In genomic region chr12:3224530-3224903, GRCh38 we compare ENCODE assay signal across 28 cellular contexts.
DNase-seq lines count a peak whose midpoint lies in the region; ATAC-seq and TF ChIP-seq lines count a peak whose summit lies in the region.
"Had no signal": no experiment of that assay in that cellular context is flagged by ENCODE, and none has a peak within 500 bp of the region (broad histone marks: within the 10 kb centered on the region; RNA-seq: fewer than 3 reads in every experiment).

No MANE protein-coding gene starts in this region.

- H3K9ac ChIP-seq in SK-N-SH = no peak overlapping the region
- H3K9ac ChIP-seq: GM23248 had no signal

- no peak overlapping the region for H2AFZ ChIP-seq in SK-N-SH (ENCODE audit: low read depth)
- H2AFZ ChIP-seq: GM23248, PC-9 had no signal

- H3K79me2 ChIP-seq in SK-N-SH (ENCODE audit: insufficient read depth) = peaks cover 3% of the 10 kb centered on the region; the same call in 1 of the 2 replicates

- peaks cover 0 to 9% of the 10 kb centered on the region in 2 experiments for H3K36me3 ChIP-seq in SK-N-SH (replicated peaks in 1 of 2; ENCODE audit: control insufficient read depth in 1 of 2, insufficient read depth in 2 of 2, low read length in 1 of 2)
- no peaks in the 10 kb centered on the region for H3K36me3 ChIP-seq in CD8-positive, alpha-beta memory T cell (ENCODE audit: insufficient read depth, low read length)
- H3K36me3 ChIP-seq: thyroid gland, vagina had no signal

- H3K9me3 ChIP-seq in SK-N-SH = no peaks in the 10 kb centered on the region
- no peaks in the 10 kb centered on the region for H3K9me3 ChIP-seq in CD8-positive, alpha-beta memory T cell (ENCODE audit: low read length)
- H3K9me3 ChIP-seq: thyroid gland, vagina had no signal

- no peaks in the 10 kb centered on the region for H3K9me2 ChIP-seq in SK-N-SH

- H3K27ac Mint-ChIP-seq in progenitor cell of endocrine pancreas = peak overlapping the region; percentile 75
- no peak overlapping the region for H3K27ac Mint-ChIP-seq in CD8-positive, alpha-beta memory T cell
- H3K27ac Mint-ChIP-seq: activated B cell treated with CpG ODN at 0.5 μM for 24 hours; activated naive CD8-positive, alpha-beta T cell treated with anti-CD3 and anti-CD28 coated beads, Interleukin-2, amount 10 ng/mL, durations not matched to agents 7 days and 5 days; CD4-positive, CD25-positive, alpha-beta regulatory T cell; effector memory CD8-positive, alpha-beta T cell had no signal

- H3K27me3 Mint-ChIP-seq in progenitor cell of endocrine pancreas = no peaks in the 10 kb centered on the region
- peaks cover 6 to 13% of the 10 kb centered on the region in 2 donors for H3K27me3 Mint-ChIP-seq in CD8-positive, alpha-beta memory T cell
- H3K27me3 Mint-ChIP-seq: activated naive CD8-positive, alpha-beta T cell treated with anti-CD3 and anti-CD28 coated beads, Interleukin-2, amount 10 ng/mL, durations not matched to agents 7 days and 5 days had no signal

- CTCF ChIA-PET in SK-N-SH (lab: Yijun Ruan, JAX) = interaction anchor here (1.3 to 3.6 kb wide), 5 partner anchors 17 to 151 kb away, joined by 3 to 28 read pairs (median 5); no protein-coding TSS in a partner anchor
- CTCF ChIA-PET in CD8-positive, alpha-beta memory T cell (lab: Charles Lee) = interaction anchor here (0.8 kb wide), 1 partner anchor 11 kb away, joined by 3 read pairs; no protein-coding TSS in a partner anchor

- H3K4me3 ChIP-seq in SK-N-SH (ENCODE audit: low read depth in 2 of 2, low read length in 1 of 2) = no peak overlapping the region
- H3K4me3 ChIP-seq in CD8-positive, alpha-beta memory T cell (ENCODE audit: low read length) = no peak overlapping the region
- H3K4me3 ChIP-seq: GM23248, PC-9, smooth muscle cell, thyroid gland, vagina had no signal

- no peaks in the 10 kb centered on the region for H4K20me1 ChIP-seq in SK-N-SH (ENCODE audit: insufficient read depth)

- DNase-seq in SK-N-SH (peak; percentile 69), SHP77 (lab: John Stamatoyannopoulos, UW) (peak; percentile 63 to 72), left ventricle myocardium superior (peak; percentile 28), progenitor cell of endocrine pancreas (ENCODE audit: low spot score, unreplicated experiment) (no peak), GM19238 (ENCODE audit: insufficient read length, low spot score) (no peak)
- DNase-seq in stimulated activated CD4-positive, alpha-beta T cell treated with anti-CD3 and anti-CD28 coated beads, Interleukin-1b, Interleukin-23, amount 100 ng/mL, for 48 hours = no peak
- no peak for DNase-seq in CD8-positive, alpha-beta memory T cell
- DNase-seq: activated B cell treated with CpG ODN at 0.5 μM for 24 hours; activated CD4-positive, alpha-beta T cell treated with anti-CD3 and anti-CD28 coated beads, Interleukin-2, amount 50 U/mL, for 1 hour; activated gamma-delta T cell treated with Interleukin-2 at 50 U/mL for 16 hours; activated naive CD8-positive, alpha-beta T cell treated with anti-CD3 and anti-CD28 coated beads, Interleukin-2, amount 10 ng/mL, durations not matched to agents 7 days and 5 days; activated T-cell treated with anti-CD3 and anti-CD28 coated beads, Interleukin-2, amount 50 U/mL, for 4 hours; CD4-positive, CD25-positive, alpha-beta regulatory T cell; effector memory CD8-positive, alpha-beta T cell; GM23248; islet precursor cell; NCI-H146; NCI-H510A; NK-92 treated with Interleukin-12 subunit alpha and Interleukin-12 subunit beta, amount 100 ng/mL, for 24 hours; PC-9; SIG-M5; stimulated activated CD4-positive, alpha-beta T cell treated with anti-CD3 and anti-CD28 coated beads, Interleukin-4, amount 100 ng/mL, for 1 hour; thyroid gland had no signal

- H3K4me1 Mint-ChIP-seq in progenitor cell of endocrine pancreas (ENCODE audit: low read depth) = no peaks in the 10 kb centered on the region
- no peaks in the 10 kb centered on the region for H3K4me1 Mint-ChIP-seq in CD8-positive, alpha-beta memory T cell
- H3K4me1 Mint-ChIP-seq: CD4-positive, CD25-positive, alpha-beta regulatory T cell; central memory CD8-positive, alpha-beta T cell had no signal

- WGBS in SK-N-SH (ENCODE audit: low lambda C conversion rate) = 64% methylated on average over 4 of the region's 19 CpGs

- H3K27ac ChIP-seq in SK-N-SH (ENCODE audit: low read depth in 2 of 2, low read length in 1 of 2) = peak overlapping the region in 1 of 2 experiments; percentile 91; a peak in 1 of 4 replicates
- no peak overlapping the region for H3K27ac ChIP-seq in CD8-positive, alpha-beta memory T cell (ENCODE audit: low read depth, low read length)
- H3K27ac ChIP-seq: GM23248, PC-9, thyroid gland, vagina had no signal

- no peak for TF ChIP-seq EP300 in SK-N-SH (IDR thresholded peaks at IDR 0.05; ENCODE audit: borderline replicate concordance in 1 of 2, low read depth in 1 of 2, low read length in 1 of 2)

- H3K36me3 Mint-ChIP-seq in progenitor cell of endocrine pancreas (ENCODE audit: insufficient read depth) = peaks cover 6% of the 10 kb centered on the region
- peaks cover 0 to 7% (median 2%) of the 10 kb centered on the region in 3 donors for H3K36me3 Mint-ChIP-seq in CD8-positive, alpha-beta memory T cell
- H3K36me3 Mint-ChIP-seq: activated naive CD8-positive, alpha-beta T cell treated with anti-CD3 and anti-CD28 coated beads, Interleukin-2, amount 10 ng/mL, durations not matched to agents 7 days and 5 days; CD4-positive, CD25-positive, alpha-beta regulatory T cell had no signal

- no peak overlapping the region for H3K4me3 Mint-ChIP-seq in progenitor cell of endocrine pancreas (ENCODE audit: low read depth)
- H3K4me3 Mint-ChIP-seq in CD8-positive, alpha-beta memory T cell = no peak overlapping the region
- H3K4me3 Mint-ChIP-seq: activated B cell treated with CpG ODN at 0.5 μM for 24 hours; activated naive CD8-positive, alpha-beta T cell treated with anti-CD3 and anti-CD28 coated beads, Interleukin-2, amount 10 ng/mL, durations not matched to agents 7 days and 5 days; activated T-cell treated with anti-CD3 and anti-CD28 coated beads, Interleukin-2, amount 50 U/mL, for 4 hours; CD4-positive, CD25-positive, alpha-beta regulatory T cell; central memory CD8-positive, alpha-beta T cell; effector memory CD8-positive, alpha-beta T cell had no signal

- TF ChIP-seq CTCF in SK-N-SH (IDR thresholded peaks at IDR 0.05) (no peak), progenitor cell of endocrine pancreas (IDR thresholded peaks at IDR 0.05; ENCODE audit: unreplicated experiment) (no peak)

- TF ChIP-seq RAD21 in SK-N-SH (IDR thresholded peaks at IDR 0.05; ENCODE audit: low read length) = no peak

- ATAC-seq in SK-N-SH treated with all-trans-retinoic acid at 6 μM for 48 hours (no peak), left ventricle myocardium superior (peak; percentile 3)
- ATAC-seq: effector memory CD8-positive, alpha-beta T cell; naive thymus-derived CD8-positive, alpha-beta T cell had no signal

- H3K4me1 ChIP-seq in SK-N-SH (ENCODE audit: control insufficient read depth in 1 of 2, insufficient read depth in 2 of 2, low read depth in 1 of 2, low read length in 1 of 2) = peaks cover 24 to 47% of the 10 kb centered on the region in 2 experiments; a peak in 3 of 4 replicates
- no peaks in the 10 kb centered on the region for H3K4me1 ChIP-seq in CD8-positive, alpha-beta memory T cell (ENCODE audit: insufficient read depth, low read length)

- no peaks in the 10 kb centered on the region for H3K27me3 ChIP-seq in SK-N-SH (ENCODE audit: insufficient read depth)
- no peaks in the 10 kb centered on the region for H3K27me3 ChIP-seq in CD8-positive, alpha-beta memory T cell (ENCODE audit: insufficient read depth, low read length, poor library complexity, severe bottlenecking)
- H3K27me3 ChIP-seq: thyroid gland, vagina had no signal

- intact Hi-C loops in left ventricle myocardium superior (cut with micrococcal nuclease) = no loop called here

- H3F3A ChIP-seq in SK-N-SH (replicated peaks; ENCODE audit: insufficient read depth) = peaks cover 8% of the 10 kb centered on the region

- H3K4me2 ChIP-seq in SK-N-SH = no peak overlapping the region
- H3K4me2 ChIP-seq: PC-9, smooth muscle cell had no signal

- peaks cover 5% of the 10 kb centered on the region for H3K9me3 Mint-ChIP-seq in progenitor cell of endocrine pancreas (ENCODE audit: low read depth)
- H3K9me3 Mint-ChIP-seq in CD8-positive, alpha-beta memory T cell = peaks cover 0 to 5% (median 0%) of the 10 kb centered on the region in 5 donors
- H3K9me3 Mint-ChIP-seq: activated naive CD8-positive, alpha-beta T cell treated with anti-CD3 and anti-CD28 coated beads, Interleukin-2, amount 10 ng/mL, durations not matched to agents 7 days and 5 days; central memory CD8-positive, alpha-beta T cell had no signal

- POLR2A ChIA-PET in SK-N-SH (lab: Yijun Ruan, JAX) = interaction anchor here (1.5 kb wide), 1 partner anchor 40 kb away, joined by 3 read pairs; no protein-coding TSS in a partner anchor
- POLR2A ChIA-PET in CD8-positive, alpha-beta memory T cell (lab: Charles Lee) = no interaction called here

TF ChIP-seq in SK-N-SH, 30 proteins besides CTCF, POLR2A, EP300 and RAD21 (continues in another document):
- TF ChIP-seq, protein P1, sequence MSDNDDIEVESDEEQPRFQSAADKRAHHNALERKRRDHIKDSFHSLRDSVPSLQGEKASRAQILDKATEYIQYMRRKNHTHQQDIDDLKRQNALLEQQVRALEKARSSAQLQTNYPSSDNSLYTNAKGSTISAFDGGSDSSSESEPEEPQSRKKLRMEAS (IDR thresholded peaks at IDR 0.05; ENCODE audit: low read depth) = no peak
- TF ChIP-seq FOSL2 (IDR thresholded peaks at IDR 0.05; ENCODE audit: borderline replicate concordance, low read depth) (no peak), TCF12 (IDR thresholded peaks at IDR 0.05) (no peak), FOXJ3 (CRISPR knock-in tag; IDR thresholded peaks at IDR 0.05) (no peak), YY1 (IDR thresholded peaks at IDR 0.05; ENCODE audit: low read depth) (no peak), FOXM1 (IDR thresholded peaks at IDR 0.05; ENCODE audit: low read depth) (no peak)

TF ChIP-seq in SK-N-SH treated with all-trans-retinoic acid at 6 μM for 48 hours, 23 proteins besides CTCF, POLR2A, EP300 and RAD21 (continues in another document):
- TF ChIP-seq TOX (CRISPR knock-in tag; IDR thresholded peaks at IDR 0.05; ENCODE audit: borderline replicate concordance) (no peak), ZC3H10 (CRISPR knock-in tag; IDR thresholded peaks at IDR 0.05) (no peak), POU6F1 (CRISPR knock-in tag; IDR thresholded peaks at IDR 0.05; ENCODE audit: borderline replicate concordance, low read depth) (no peak), GLIS3 (CRISPR knock-in tag; IDR thresholded peaks at IDR 0.05) (no peak)

Comparison
In these comparisons a context has a peak if more than half of its experiments do, and no peak if none do; other contexts are left out.
1. DNase-seq: peak in SK-N-SH (single experiment), SHP77 (2 of 2) and left ventricle myocardium superior (single experiment); none in progenitor cell of endocrine pancreas (single experiment), GM19238 (single experiment), stimulated activated CD4-positive, alpha-beta T cell treated with anti-CD3 and anti-CD28 coated beads, Interleukin-1b, Interleukin-23, amount 100 ng/mL, for 48 hours (single experiment) and CD8-positive, alpha-beta memory T cell (0 of 5).